8 cellular contexts compared by ENCODE assay signal in genomic region chr16:69564845-69565610, GRCh38. TPM values are rescaled to one million over a fixed set of nuclear protein-coding genes. Genes with fewer than 3 reads are reported as not detected.
DNase-seq lines count a peak whose midpoint lies in the region; ATAC-seq and TF ChIP-seq lines count a peak whose summit lies in the region.

No MANE protein-coding gene starts in this region.

- ATAC-seq in upper lobe of left lung (ENCODE audit: low FRiP score in 2 of 2) (no peak), GM18861 (IDR thresholded peaks at IDR 0.05; ENCODE audit: unreplicated experiment) (no peak)

- no peaks in the 10 kb centered on the region for H3K9me3 ChIP-seq in MG63
- no peaks in the 10 kb centered on the region for H3K9me3 ChIP-seq in upper lobe of left lung

- 4 to 6% methylated on average over 19 to 20 of the region's 24 CpGs for WGBS in upper lobe of left lung, 2 donors

- no peak for TF ChIP-seq EP300 in upper lobe of left lung (IDR thresholded peaks at IDR 0.05)

- TF ChIP-seq POLR2A in upper lobe of left lung (IDR thresholded peaks at IDR 0.05) = no peak

- H3K4me3 ChIP-seq in MG63 (peak overlapping the region; percentile 78), upper lobe of left lung (peak overlapping the region; percentile 77 to 99 (median 91))

- H3K4me1 ChIP-seq in upper lobe of left lung = peaks cover 35 to 47% (median 39%) of the 10 kb centered on the region in 4 donors

- no peak for TF ChIP-seq CTCF in upper lobe of left lung (IDR thresholded peaks at IDR 0.05)

- H3K36me3 ChIP-seq in MG63 (peaks cover 15% of the 10 kb centered on the region), upper lobe of left lung (no peaks in the 10 kb centered on the region)

- peak; percentile 29 for DNase-seq in COR-L47 (lab: John Stamatoyannopoulos, UW)
- DNase-seq in MG63 = no peak
- peak in 1 of 61 donors; percentile 44 for DNase-seq in caudate nucleus (lab: John Stamatoyannopoulos, UW)
- DNase-seq in medulla oblongata (ENCODE audit: extremely low spot score) = peak; percentile 19
- no peak for DNase-seq in upper lobe of left lung
- DNase-seq in NCI-H2196 (lab: John Stamatoyannopoulos, UW; ENCODE audit: unreplicated experiment) = no peak
- DNase-seq in NCI-H1105 (lab: John Stamatoyannopoulos, UW) = no peak

- peak overlapping the region; percentile 85 for H3K27ac ChIP-seq in caudate nucleus (ENCODE audit: low read depth, low read length)
- H3K27ac ChIP-seq in upper lobe of left lung = peak overlapping the region; percentile 97 to 100 (median 99)

- no peaks in the 10 kb centered on the region for H3K27me3 ChIP-seq in MG63
- H3K27me3 ChIP-seq in upper lobe of left lung = no peaks in the 10 kb centered on the region

RNA-seq across cellular contexts. Expression of gene NFAT5, which starts 0.7 kb away (rescaled TPM):
- total RNA-seq in MG63 (2014; rRNA removed; shearing (Covaris generic); ENCODE audit: low replicate concordance) = 1.2 and 18.8 TPM in 2 replicates
- total RNA-seq in upper lobe of left lung = 10 to 100 TPM; 36.0 to 80.7 (median 50.4) TPM

Comparison
In these comparisons a context has a peak if more than half of its experiments do, and no peak if none do; other contexts are left out.
1. DNase-seq: peak in COR-L47 (single experiment) and medulla oblongata (single experiment); none in MG63 (single experiment), upper lobe of left lung (0 of 2), NCI-H2196 (single experiment) and NCI-H1105 (single experiment).